Comparison of ENCODE assay signal across 8 cellular contexts in genomic region chr15:31435891-31436628, GRCh38.
DNase-seq lines count a peak whose midpoint lies in the region; ATAC-seq and TF ChIP-seq lines count a peak whose summit lies in the region.

No MANE protein-coding gene starts in this region.

- no peaks in the 10 kb centered on the region for H3K27me3 Mint-ChIP-seq in activated naive CD8-positive, alpha-beta T cell
- peaks cover 12% of the 10 kb centered on the region for H3K27me3 Mint-ChIP-seq in WTC11 (ENCODE audit: low read depth)

- CTCF ChIA-PET in WTC11 (lab: Charles Lee) = interaction anchor here (0.7 to 8.3 kb wide), 33 partner anchors 15 to 285 kb away, joined by 3 to 99 read pairs (median 7); partner anchors contain the start of gene KLF13

- intact Hi-C loops in upper lobe of right lung (cut with DNase I) = no loop called here
- intact Hi-C loops in posterior cingulate gyrus (cut with DNase I) = loop anchor here (1.0 to 10.0 kb wide), 3 partner anchors 71 to 221 kb away; no protein-coding TSS in a partner anchor

- POLR2A ChIA-PET in WTC11 (lab: Charles Lee) = no interaction called here

- H3K4me3 ChIP-seq in upper lobe of right lung = peak overlapping the region; percentile 21

- H3K36me3 ChIP-seq in upper lobe of right lung = no peaks in the 10 kb centered on the region

- H3K4me3 Mint-ChIP-seq in activated naive CD8-positive, alpha-beta T cell = peak overlapping the region; percentile 89
- H3K4me3 Mint-ChIP-seq in WTC11 = no peak overlapping the region

- peak overlapping the region; percentile 98 for H3K27ac Mint-ChIP-seq in activated naive CD8-positive, alpha-beta T cell
- H3K27ac Mint-ChIP-seq in WTC11 = no peak overlapping the region

- peak; percentile 4 for ATAC-seq in upper lobe of right lung
- no peak for ATAC-seq in WTC11

- DNase-seq in activated naive CD4-positive, alpha-beta T cell treated with Interleukin-2 at 50 U/mL for 16 hours = peak; percentile 53
- no peak for DNase-seq in activated naive CD4-positive, alpha-beta T cell treated with anti-CD3 and anti-CD28 coated beads, Interleukin-2, amount 50 U/mL, for 16 hours
- DNase-seq in middle frontal gyrus (ENCODE audit: extremely low spot score, low spot score) = peak; percentile 37
- DNase-seq in upper lobe of right lung = no peak
- no peak for DNase-seq in NCI-H2029 treated with DMSO at 0.1 percent for 48 hours (lab: John Stamatoyannopoulos, UW)
- no peak for DNase-seq in posterior cingulate gyrus
- DNase-seq in WTC11 (ENCODE audit: low spot score) = no peak

- TF ChIP-seq CTCF in upper lobe of right lung (IDR thresholded peaks at IDR 0.05) (no peak), WTC11 (IDR thresholded peaks at IDR 0.05) (no peak)

- no peaks in the 10 kb centered on the region for H3K27me3 ChIP-seq in upper lobe of right lung

- H3K27ac ChIP-seq in upper lobe of right lung = peak overlapping the region; percentile 87

- no peaks in the 10 kb centered on the region for H3K9me3 Mint-ChIP-seq in activated naive CD8-positive, alpha-beta T cell (ENCODE audit: low read depth)
- no peaks in the 10 kb centered on the region for H3K9me3 Mint-ChIP-seq in WTC11

- H3K9me3 ChIP-seq in upper lobe of right lung = no peaks in the 10 kb centered on the region

- peaks cover 81% of the 10 kb centered on the region for H3K4me1 Mint-ChIP-seq in activated naive CD8-positive, alpha-beta T cell (ENCODE audit: low read depth)
- peaks cover 18% of the 10 kb centered on the region for H3K4me1 Mint-ChIP-seq in WTC11

- H3K36me3 Mint-ChIP-seq in activated naive CD8-positive, alpha-beta T cell = no peaks in the 10 kb centered on the region
- no peaks in the 10 kb centered on the region for H3K36me3 Mint-ChIP-seq in WTC11

- H3K4me1 ChIP-seq in upper lobe of right lung = peaks cover 45% of the 10 kb centered on the region

TF ChIP-seq in WTC11, 78 proteins besides CTCF, POLR2A, EP300 and RAD21:
- TF ChIP-seq, protein P1, sequence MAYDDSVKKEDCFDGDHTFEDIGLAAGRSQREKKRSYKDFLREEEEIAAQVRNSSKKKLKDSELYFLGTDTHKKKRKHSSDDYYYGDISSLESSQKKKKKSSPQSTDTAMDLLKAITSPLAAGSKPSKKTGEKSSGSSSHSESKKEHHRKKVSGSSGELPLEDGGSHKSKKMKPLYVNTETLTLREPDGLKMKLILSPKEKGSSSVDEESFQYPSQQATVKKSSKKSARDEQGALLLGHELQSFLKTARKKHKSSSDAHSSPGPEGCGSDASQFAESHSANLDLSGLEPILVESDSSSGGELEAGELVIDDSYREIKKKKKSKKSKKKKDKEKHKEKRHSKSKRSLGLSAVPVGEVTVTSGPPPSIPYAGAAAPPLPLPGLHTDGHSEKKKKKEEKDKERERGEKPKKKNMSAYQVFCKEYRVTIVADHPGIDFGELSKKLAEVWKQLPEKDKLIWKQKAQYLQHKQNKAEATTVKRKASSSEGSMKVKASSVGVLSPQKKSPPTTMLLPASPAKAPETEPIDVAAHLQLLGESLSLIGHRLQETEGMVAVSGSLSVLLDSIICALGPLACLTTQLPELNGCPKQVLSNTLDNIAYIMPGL (CRISPR knock-in tag; IDR thresholded peaks at IDR 0.05) = no peak
- TF ChIP-seq MAX (CRISPR knock-in tag; IDR thresholded peaks at IDR 0.05) (no peak), ZNF219 (CRISPR knock-in tag; IDR thresholded peaks at IDR 0.05; ENCODE audit: borderline replicate concordance) (no peak), ATF1 (CRISPR knock-in tag; IDR thresholded peaks at IDR 0.05) (no peak), HMGA2 (CRISPR knock-in tag; IDR thresholded peaks at IDR 0.05) (no peak), GABPB1 (CRISPR knock-in tag; IDR thresholded peaks at IDR 0.05) (no peak), NR1H2 (CRISPR knock-in tag; IDR thresholded peaks at IDR 0.05) (no peak), GTF2I (CRISPR knock-in tag; conservative IDR thresholded peaks at IDR 0.05) (no peak), E2F5 (CRISPR knock-in tag; IDR thresholded peaks at IDR 0.05) (no peak), STAT6 (CRISPR knock-in tag; conservative IDR thresholded peaks at IDR 0.05; ENCODE audit: low read depth) (no peak), CREB1 (CRISPR knock-in tag; IDR thresholded peaks at IDR 0.05) (no peak)
- TF ChIP-seq, protein P2, sequence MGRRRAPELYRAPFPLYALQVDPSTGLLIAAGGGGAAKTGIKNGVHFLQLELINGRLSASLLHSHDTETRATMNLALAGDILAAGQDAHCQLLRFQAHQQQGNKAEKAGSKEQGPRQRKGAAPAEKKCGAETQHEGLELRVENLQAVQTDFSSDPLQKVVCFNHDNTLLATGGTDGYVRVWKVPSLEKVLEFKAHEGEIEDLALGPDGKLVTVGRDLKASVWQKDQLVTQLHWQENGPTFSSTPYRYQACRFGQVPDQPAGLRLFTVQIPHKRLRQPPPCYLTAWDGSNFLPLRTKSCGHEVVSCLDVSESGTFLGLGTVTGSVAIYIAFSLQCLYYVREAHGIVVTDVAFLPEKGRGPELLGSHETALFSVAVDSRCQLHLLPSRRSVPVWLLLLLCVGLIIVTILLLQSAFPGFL (CRISPR knock-in tag; IDR thresholded peaks at IDR 0.05; ENCODE audit: borderline replicate concordance) = no peak
- TF ChIP-seq, protein P3, sequence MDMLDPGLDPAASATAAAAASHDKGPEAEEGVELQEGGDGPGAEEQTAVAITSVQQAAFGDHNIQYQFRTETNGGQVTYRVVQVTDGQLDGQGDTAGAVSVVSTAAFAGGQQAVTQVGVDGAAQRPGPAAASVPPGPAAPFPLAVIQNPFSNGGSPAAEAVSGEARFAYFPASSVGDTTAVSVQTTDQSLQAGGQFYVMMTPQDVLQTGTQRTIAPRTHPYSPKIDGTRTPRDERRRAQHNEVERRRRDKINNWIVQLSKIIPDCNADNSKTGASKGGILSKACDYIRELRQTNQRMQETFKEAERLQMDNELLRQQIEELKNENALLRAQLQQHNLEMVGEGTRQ (CRISPR knock-in tag; IDR thresholded peaks at IDR 0.05) = no peak

Comparison
In these comparisons a context has a peak if more than half of its experiments do, and no peak if none do; other contexts are left out.
1. DNase-seq: peak in activated naive CD4-positive, alpha-beta T cell treated with Interleukin-2 at 50 U/mL for 16 hours (single experiment) and middle frontal gyrus (single experiment); none in activated naive CD4-positive, alpha-beta T cell treated with anti-CD3 and anti-CD28 coated beads, Interleukin-2, amount 50 U/mL, for 16 hours (single experiment), upper lobe of right lung (single experiment), NCI-H2029 treated with DMSO at 0.1 percent for 48 hours (single experiment), posterior cingulate gyrus (0 of 10) and WTC11 (single experiment).